In genomic region chr16:77723108-77723514, GRCh38 we compare ENCODE assay signal across 8 cellular contexts. TPM values are rescaled to one million over a fixed set of nuclear protein-coding genes. Genes with fewer than 3 reads are reported as not detected.
DNase-seq lines count a peak whose midpoint lies in the region; ATAC-seq, FAIRE-seq and TF ChIP-seq lines count a peak whose summit lies in the region.

No MANE protein-coding gene starts in this region.

- no peak for TF ChIP-seq CTCF in GM12864 (IDR thresholded peaks at IDR 0.05; ENCODE audit: low read depth, low read length, missing control alignments)
- no peak for TF ChIP-seq CTCF in K562 (IDR thresholded peaks at IDR 0.05 in 2 of 3, conservative IDR thresholded peaks at IDR 0.05 in 1 of 3; ENCODE audit: insufficient read depth in 2 of 3, low read depth in 1 of 3, low read length in 3 of 3)
- no peak for TF ChIP-seq CTCF in GM13976 (IDR thresholded peaks at IDR 0.05; ENCODE audit: borderline replicate concordance, control extremely low read depth, extremely low read depth, insufficient read depth, missing control alignments)

- peak overlapping the region; percentile 89 to 98; a peak in 3 of 4 replicates for H3K9ac ChIP-seq in K562 (ENCODE audit: insufficient read depth in 1 of 2, low read depth in 2 of 2, low read length in 2 of 2)

- H3K36me3 Mint-ChIP-seq in stimulated activated effector memory CD8-positive, alpha-beta T cell treated with anti-CD3 and anti-CD28 coated beads, Interleukin-12 subunit alpha, Interleukin-12 subunit beta, amount 100 ng/mL, for 72 hours, result peaks cover 7% of the 10 kb centered on the region

- H2AFZ ChIP-seq in K562 (ENCODE audit: low read depth, low read length), result peak overlapping the region; percentile 97

- peak; percentile 50 for ATAC-seq in K562
- ATAC-seq in stimulated activated effector memory CD8-positive, alpha-beta T cell treated with anti-CD3 and anti-CD28 coated beads, Interleukin-12 subunit alpha, Interleukin-12 subunit beta, amount 100 ng/mL, for 72 hours, result no peak

- peak overlapping the region; percentile 80 for H3K4me3 Mint-ChIP-seq in stimulated activated effector memory CD8-positive, alpha-beta T cell treated with anti-CD3 and anti-CD28 coated beads, Interleukin-12 subunit alpha, Interleukin-12 subunit beta, amount 100 ng/mL, for 72 hours

- peaks cover 2% of the 10 kb centered on the region; the same call in 1 of the 3 replicates for H3K79me2 ChIP-seq in K562 (ENCODE audit: control insufficient read depth, insufficient read depth, low read length)

- POLR2A ChIA-PET in K562 (lab: Yijun Ruan, JAX), result interaction anchor here (1.5 kb wide), 1 partner anchor 117 kb away, joined by 3 read pairs; no protein-coding TSS in a partner anchor

- TF ChIP-seq RAD21 in K562 (CRISPR knock-in tag; conservative IDR thresholded peaks at IDR 0.05 in 1 of 2, IDR thresholded peaks at IDR 0.05 in 1 of 2), result no peak

- TF ChIP-seq EP300 in K562 (IDR thresholded peaks at IDR 0.05; ENCODE audit: low read length), result no peak

- 3% methylated on average over 4 of the region's 5 CpGs for WGBS in K562 (ENCODE audit: insufficient coverage, low coverage, missing lambda C conversion rate)

- H3K27me3 ChIP-seq in HAP-1 (ENCODE audit: low read depth) (no peaks in the 10 kb centered on the region), K562 (ENCODE audit: control insufficient read depth in 2 of 2, insufficient read depth in 2 of 2, low read length in 2 of 2) (no peaks in the 10 kb centered on the region; a peak in 1 of 5 replicates)

- H3K4me1 Mint-ChIP-seq in stimulated activated effector memory CD8-positive, alpha-beta T cell treated with anti-CD3 and anti-CD28 coated beads, Interleukin-12 subunit alpha, Interleukin-12 subunit beta, amount 100 ng/mL, for 72 hours, result peaks cover 22% of the 10 kb centered on the region

- H3K27ac ChIP-seq in K562 (ENCODE audit: extremely low read depth, low read depth, low read length), result peak overlapping the region; percentile 87

- in situ Hi-C loops in HAP-1 (cut with MboI; ENCODE audit: low sequenced_read_pairs), result no loop called here
- in situ Hi-C loops in K562 (cut with MboI), result no loop called here
- in situ Hi-C loops in GM13976 (cut with MboI; ENCODE audit: low sequenced_read_pairs, unreplicated experiment), result no loop called here

- TF ChIP-seq POLR2A in K562 (conservative IDR thresholded peaks at IDR 0.05), result no peak

- H3K4me1 ChIP-seq in HAP-1 (no peaks in the 10 kb centered on the region), K562 (replicated peaks in 1 of 2; ENCODE audit: control insufficient read depth in 2 of 2, insufficient read depth in 2 of 2, low read length in 2 of 2) (peaks cover 5 to 6% of the 10 kb centered on the region in 2 experiments; a peak in 4 of 5 replicates)

- no peaks in the 10 kb centered on the region for H3K9me3 ChIP-seq in HAP-1
- no peaks in the 10 kb centered on the region for H3K9me3 ChIP-seq in K562 (replicated peaks; ENCODE audit: control insufficient read depth, insufficient read depth, low read depth, low read length)

- peak overlapping the region; percentile 85 for H3K27ac Mint-ChIP-seq in stimulated activated effector memory CD8-positive, alpha-beta T cell treated with anti-CD3 and anti-CD28 coated beads, Interleukin-12 subunit alpha, Interleukin-12 subunit beta, amount 100 ng/mL, for 72 hours

- H4K20me1 ChIP-seq in K562 (replicated peaks; ENCODE audit: control insufficient read depth, insufficient read depth, low read length), result no peaks in the 10 kb centered on the region

- CTCF ChIA-PET in K562 (lab: Yijun Ruan, JAX; ENCODE audit: low intra/inter-chr PET ratio), result no interaction called here

- peak overlapping the region; percentile 93 for H3K4me2 ChIP-seq in K562 (ENCODE audit: insufficient read depth, low read length)

- BruUV-seq in K562 (replicated peaks; lab: Mats Ljungman, UMichigan), result no TSS peak

- DNase-seq in GM12864 (ENCODE audit: low read depth) (peak; percentile 7), HAP-1 (ENCODE audit: low spot score in 2 of 2) (no peak), NAMALWA (ENCODE audit: low spot score) (peak; percentile 72), K562 (ENCODE audit: extremely low read depth in 1 of 4, low spot score in 3 of 4) (peak in 3 of 4 experiments; percentile 24 to 59 (median 40)), inferior parietal cortex (ENCODE audit: extremely low spot score) (peak; percentile 57), NCI-H526 treated with DMSO at 0.1 percent for 48 hours (lab: John Stamatoyannopoulos, UW) (no peak), GM13976 (ENCODE audit: low spot score) (no peak)
- no peak for DNase-seq in stimulated activated effector memory CD8-positive, alpha-beta T cell treated with anti-CD3 and anti-CD28 coated beads, Interleukin-12 subunit alpha, Interleukin-12 subunit beta, amount 100 ng/mL, for 72 hours (ENCODE audit: low spot score in 2 of 2)

- no peaks in the 10 kb centered on the region for H3K9me1 ChIP-seq in K562 (ENCODE audit: control insufficient read depth, insufficient read depth, low read length)

- H3K4me3 ChIP-seq in GM12864 (ENCODE audit: low read depth, low read length), result peak overlapping the region; percentile 75
- peak overlapping the region; percentile 72 for H3K4me3 ChIP-seq in HAP-1
- H3K4me3 ChIP-seq in K562, result peak overlapping the region; percentile 78

- H3K9me3 Mint-ChIP-seq in stimulated activated effector memory CD8-positive, alpha-beta T cell treated with anti-CD3 and anti-CD28 coated beads, Interleukin-12 subunit alpha, Interleukin-12 subunit beta, amount 100 ng/mL, for 72 hours, result no peaks in the 10 kb centered on the region

- FAIRE-seq in K562 (lab: Jason Lieb, UNC), result peak; percentile 78

- intact Hi-C loops in K562 (cut with micrococcal nuclease), result no loop called here

- H3K36me3 ChIP-seq in HAP-1 (replicated peaks) (no peaks in the 10 kb centered on the region), K562 (ENCODE audit: control insufficient read depth, insufficient read depth, low read length) (no peaks in the 10 kb centered on the region)

TF ChIP-seq in K562, 482 proteins besides CTCF, POLR2A, EP300 and RAD21 (continues in another document):
- no peak for TF ChIP-seq POLR3G (IDR thresholded peaks at IDR 0.05; ENCODE audit: extremely low read depth, insufficient read length, insufficient replicate concordance)
- TF ChIP-seq MTA2 (IDR thresholded peaks at IDR 0.05; ENCODE audit: low read depth), result no peak
- no peak for TF ChIP-seq NR2C1 (IDR thresholded peaks at IDR 0.05)
- TF ChIP-seq NR2C1 (tag; IDR thresholded peaks at IDR 0.05), result no peak
- no peak for TF ChIP-seq VEZF1 (CRISPR knock-in tag; IDR thresholded peaks at IDR 0.05)
- no peak for TF ChIP-seq ELF2 (CRISPR knock-in tag; IDR thresholded peaks at IDR 0.05)
- peak; percentile 21; the same call in 1 of the 2 replicates for TF ChIP-seq ETV1 (tag; conservative IDR thresholded peaks at IDR 0.05; ENCODE audit: low read depth)
- TF ChIP-seq HMG20A (CRISPR knock-in tag; conservative IDR thresholded peaks at IDR 0.05), result no peak
- no peak for TF ChIP-seq ATF7 (IDR thresholded peaks at IDR 0.05)
- TF ChIP-seq ILK (tag; IDR thresholded peaks at IDR 0.05; ENCODE audit: borderline replicate concordance, low read depth), result no peak
- no peak for TF ChIP-seq ZNF23 (CRISPR knock-in tag; IDR thresholded peaks at IDR 0.05)
- TF ChIP-seq MIER1 (IDR thresholded peaks at IDR 0.05; ENCODE audit: low read depth), result 0 out of 2 replicates have a peak, but pooled peaks have one; percentile 5
- no peak for TF ChIP-seq NBN (IDR thresholded peaks at IDR 0.05; ENCODE audit: low read depth)
- no peak for TF ChIP-seq ZNF75A (CRISPR knock-in tag; IDR thresholded peaks at IDR 0.05)
- no peak for TF ChIP-seq HNRNPK (IDR thresholded peaks at IDR 0.05; ENCODE audit: low read depth, low read length, poor library complexity, severe bottlenecking)
- TF ChIP-seq E2F5 (CRISPR knock-in tag; IDR thresholded peaks at IDR 0.05), result no peak
- no peak for TF ChIP-seq HEY1 (CRISPR knock-in tag; IDR thresholded peaks at IDR 0.05; ENCODE audit: borderline replicate concordance)

RNA-seq across cellular contexts. Expression of gene NUDT7, which starts 0.8 kb away (rescaled TPM):
- total RNA-seq in K562 (2011; cell fraction: chromatin; rRNA removed; ENCODE audit: low replicate concordance), result 3.2 and 8.9 TPM in 2 replicates
- total RNA-seq in K562 (2011; cell fraction: nucleolus; rRNA removed), result 2.6 and 3.5 TPM in 2 replicates
- 4.7 and 9.1 TPM in 2 replicates for total RNA-seq in K562 (2011; cell fraction: nucleoplasm; rRNA removed)
- 4.7 and 5.7 TPM in 2 replicates for total RNA-seq in K562 (2014; rRNA removed)
- 8.8 and 9.3 TPM in 2 replicates for total RNA-seq in K562 (2014; rRNA removed; fragmentation: Illumina TruSeq; extraction: Trizol)
- total RNA-seq in K562 (2015; rRNA removed; fragmentation: Illumina TruSeq; extraction: Trizol), result 7.4 and 8.1 TPM in 2 replicates
- total RNA-seq in K562 (2021), result 5.6 and 5.8 TPM in 2 replicates
- polyA plus RNA-seq in K562 (2011; rRNA removed), result 11.5 and 12.9 TPM in 2 replicates
- 6.0 and 8.9 TPM in 2 replicates for polyA plus RNA-seq in K562 (2011; cell fraction: cytosol; rRNA removed)
- polyA plus RNA-seq in K562 (2011; cell fraction: nucleus; rRNA removed), result 4.7 and 5.7 TPM in 2 replicates
- 7.0 and 11.0 TPM in 2 replicates for polyA plus RNA-seq in K562 (2012)
- 10.9 and 11.5 TPM in 2 replicates for polyA plus RNA-seq in K562 (2014; fragmentation: Illumina TruSeq; extraction: Trizol)
- polyA plus RNA-seq in K562 (2014; fragmentation: Nextera tagmentation; extraction: Ambion mirVana), result 10 to 100 TPM; 23.2 to 24.2 TPM
- 10.5 and 12.4 TPM in 2 replicates for polyA plus RNA-seq in K562 (2014; rRNA removed)
- 6.3 and 7.3 TPM in 2 replicates for polyA minus RNA-seq in K562 (2011; rRNA and poly(A)+ RNA removed)
- 4.1 TPM in 1 of 2 replicates, not detected in the other for polyA minus RNA-seq in K562 (2011; cell fraction: cytosol; rRNA and poly(A)+ RNA removed)
- 2.1 and 2.6 TPM in 2 replicates for polyA minus RNA-seq in K562 (2011; cell fraction: nucleus; rRNA and poly(A)+ RNA removed)

Comparison
In these comparisons a context has a peak if more than half of its experiments do, and no peak if none do; other contexts are left out.
1. DNase-seq: peak in GM12864 (single experiment), NAMALWA (single experiment), K562 (3 of 4) and inferior parietal cortex (single experiment); none in HAP-1 (0 of 2), stimulated activated effector memory CD8-positive, alpha-beta T cell treated with anti-CD3 and anti-CD28 coated beads, Interleukin-12 subunit alpha, Interleukin-12 subunit beta, amount 100 ng/mL, for 72 hours (0 of 2), NCI-H526 treated with DMSO at 0.1 percent for 48 hours (single experiment) and GM13976 (single experiment).
2. Peak in every context shown above with its lines, with median percentiles within 50 percentile points of each other: H3K4me3 ChIP-seq.